In the genomic region with DNA sequence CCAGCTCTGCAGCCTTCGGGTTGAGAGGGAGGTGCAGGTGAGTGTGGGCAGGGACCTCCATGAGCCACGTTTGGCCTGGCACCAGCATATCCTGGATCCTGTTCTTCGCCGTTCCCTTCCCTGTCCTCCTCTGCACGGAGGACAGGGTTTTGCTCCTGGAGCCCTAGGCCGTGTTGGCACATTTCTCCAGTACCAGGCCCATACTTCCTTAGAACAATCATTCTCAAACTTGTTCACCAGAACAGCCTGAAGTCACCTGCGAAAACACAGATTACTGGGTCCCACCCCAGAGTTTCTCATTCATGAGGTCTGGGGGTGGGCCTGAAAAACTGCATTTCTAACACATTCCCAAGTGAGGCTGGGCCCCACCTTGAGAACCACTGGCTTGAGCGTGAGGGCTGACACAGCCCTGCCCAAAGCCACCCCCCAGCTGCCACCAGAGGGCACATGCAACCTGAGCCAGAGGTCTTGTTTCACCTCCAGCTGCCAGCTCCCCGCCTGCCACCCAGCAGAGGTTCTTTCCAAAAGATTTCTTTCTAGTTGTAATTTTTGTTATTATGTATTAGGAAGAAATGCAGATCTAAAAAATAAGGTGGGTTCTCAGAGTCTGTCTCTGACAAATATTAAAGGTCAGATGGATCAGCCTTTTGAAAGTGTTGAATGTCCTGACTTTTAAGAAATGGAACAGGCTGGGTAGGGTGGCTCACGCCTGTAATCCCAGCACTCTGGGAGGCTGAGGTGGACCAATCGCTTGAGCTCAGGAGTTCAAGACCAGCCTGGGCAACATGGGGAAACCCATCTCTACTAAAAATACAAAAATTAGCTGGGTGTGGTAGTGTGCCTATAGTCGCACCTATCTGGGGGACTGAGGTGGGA, we compare ENCODE assay signal across 1 cellular context.
TF ChIP-seq lines count a peak whose summit lies in the region.

No MANE protein-coding gene starts in this region.

TF ChIP-seq in SK-N-SH treated with all-trans-retinoic acid at 6 μM for 48 hours, 23 proteins besides CTCF, POLR2A, EP300 and RAD21 (continued from another document):
- TF ChIP-seq GLIS3 (CRISPR knock-in tag; IDR thresholded peaks at IDR 0.05) (no peak), TCF4 (CRISPR knock-in tag; IDR thresholded peaks at IDR 0.05; ENCODE audit: borderline replicate concordance) (no peak)
